8 cellular contexts compared by ENCODE assay signal in genomic region chr16:80803341-80804060, GRCh38. TPM values are rescaled to one million over a fixed set of nuclear protein-coding genes. Genes with fewer than 3 reads are reported as not detected.
A peak's percentile ranks its signal among the peaks of the same experiment; 100 is the strongest.
DNase-seq lines count a peak whose midpoint lies in the region; ATAC-seq and TF ChIP-seq lines count a peak whose summit lies in the region.

No MANE protein-coding gene starts in this region.

- H3K9me3 Mint-ChIP-seq in endothelial cell (ENCODE audit: unreplicated experiment): peaks cover 4% of the 10 kb centered on the region
- no peaks in the 10 kb centered on the region for H3K9me3 Mint-ChIP-seq in natural killer cell

- H3K36me3 Mint-ChIP-seq in endothelial cell (ENCODE audit: low read depth, unreplicated experiment) (peaks cover 4% of the 10 kb centered on the region), natural killer cell (no peaks in the 10 kb centered on the region)

- H3K4me3 ChIP-seq in HL-60 (replicated peaks; ENCODE audit: insufficient read depth, low read length) (peak overlapping the region; percentile 28), vagina (peak overlapping the region; percentile 49 to 65)

- intact Hi-C loops in natural killer cell (cut with micrococcal nuclease) (no loop called here), vagina (cut with DNase I) (no loop called here)

- TF ChIP-seq POLR2A in vagina (IDR thresholded peaks at IDR 0.05): no peak

- no peaks in the 10 kb centered on the region for H3K4me1 ChIP-seq in vagina

- H3K27me3 ChIP-seq in HL-60 (ENCODE audit: insufficient read depth, poor library complexity, severe bottlenecking): peaks cover 31% of the 10 kb centered on the region
- no peaks in the 10 kb centered on the region for H3K27me3 ChIP-seq in vagina

- no peak for TF ChIP-seq CTCF in HL-60 (IDR thresholded peaks at IDR 0.05; ENCODE audit: insufficient read depth, low read length)
- peak; percentile 83 for TF ChIP-seq CTCF in endothelial cell (IDR thresholded peaks at IDR 0.05; ENCODE audit: unreplicated experiment)
- TF ChIP-seq CTCF in natural killer cell (IDR thresholded peaks at IDR 0.05): no peak
- no peak for TF ChIP-seq CTCF in vagina (IDR thresholded peaks at IDR 0.05)

- H3K27ac ChIP-seq in HL-60 (replicated peaks) (no peak overlapping the region), vagina (no peak overlapping the region)

- H3K9me3 ChIP-seq in vagina: no peaks in the 10 kb centered on the region

- H3K4me1 Mint-ChIP-seq in endothelial cell (ENCODE audit: unreplicated experiment) (no peaks in the 10 kb centered on the region), natural killer cell (peaks cover 0 to 8% of the 10 kb centered on the region in 2 donors)

- H3K27me3 Mint-ChIP-seq in endothelial cell (ENCODE audit: unreplicated experiment) (no peaks in the 10 kb centered on the region), natural killer cell (ENCODE audit: low read depth in 2 of 2) (peaks cover 28 to 51% of the 10 kb centered on the region in 2 donors)

- ATAC-seq in natural killer cell: peak; percentile 18 to 45 (median 33)

- no peaks in the 10 kb centered on the region for H3K36me3 ChIP-seq in vagina

- DNase-seq in DMS53 (lab: John Stamatoyannopoulos, UW) (peak; percentile 64), DMS53 treated with DMSO at 0.1 percent for 48 hours (lab: John Stamatoyannopoulos, UW; ENCODE audit: unreplicated experiment) (no peak), HL-60 (ENCODE audit: low read depth in 1 of 2, low spot score in 1 of 2) (peak in 1 of 2 experiments; percentile 37), endothelial cell (ENCODE audit: low spot score) (peak; percentile 61), natural killer cell (no peak), vagina (ENCODE audit: extremely low spot score in 2 of 2) (no peak), middle frontal gyrus (ENCODE audit: extremely low spot score, low spot score) (no peak)
- peak; percentile 46 to 59 for DNase-seq in activated CD4-positive, alpha-beta T cell treated with anti-CD3 and anti-CD28 coated beads, Interleukin-2, amount 50 U/mL, for 48 hours

- H3K4me3 Mint-ChIP-seq in endothelial cell (ENCODE audit: unreplicated experiment): peak overlapping the region; percentile 89
- peak overlapping the region; percentile 84 for H3K4me3 Mint-ChIP-seq in natural killer cell

- H3K27ac Mint-ChIP-seq in endothelial cell (ENCODE audit: unreplicated experiment) (no peak overlapping the region), natural killer cell (no peak overlapping the region)

RNA-seq across cellular contexts. Expression of gene CDYL2, which starts 0.9 kb away (rescaled TPM):
- total RNA-seq in endothelial cell (ENCODE audit: unreplicated experiment) (26.6 TPM), natural killer cell (10 to 100 TPM in 1 of 3 donors, 1 to 10 TPM in 2; 2.7 to 14.5 (median 3.4) TPM), vagina (2.9 TPM)

Comparison
In these comparisons a context has a peak if more than half of its experiments do, and no peak if none do; other contexts are left out.
1. DNase-seq: peak in DMS53 (single experiment), activated CD4-positive, alpha-beta T cell treated with anti-CD3 and anti-CD28 coated beads, Interleukin-2, amount 50 U/mL, for 48 hours (2 of 2) and endothelial cell (single experiment); none in DMS53 treated with DMSO at 0.1 percent for 48 hours (single experiment), natural killer cell (single experiment), vagina (0 of 2) and middle frontal gyrus (single experiment).